ENCODE assay signal across 25 cellular contexts in the genomic region with DNA sequence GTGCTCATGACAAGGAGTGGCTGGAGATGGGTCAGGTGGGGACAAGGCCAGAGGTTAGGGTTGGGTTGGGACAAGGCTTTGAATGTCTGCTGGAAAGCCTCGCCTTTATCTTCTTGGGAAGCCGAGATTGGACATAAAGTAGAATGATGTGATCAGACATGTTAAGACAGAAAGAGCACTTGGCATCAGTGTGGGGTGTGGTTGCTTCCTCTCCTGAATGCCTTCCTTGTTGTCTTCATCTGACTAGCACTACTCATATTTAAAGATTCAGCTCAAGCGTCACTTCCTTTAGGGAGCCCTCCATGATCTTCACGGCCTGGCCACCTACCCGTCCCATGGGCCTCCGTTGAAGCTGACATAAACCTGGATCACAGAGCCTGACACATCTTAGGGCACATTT. TPM values are rescaled to one million over a fixed set of nuclear protein-coding genes. Genes with fewer than 3 reads are reported as not detected.
DNase-seq lines count a peak whose midpoint lies in the region; ATAC-seq, FAIRE-seq and TF ChIP-seq lines count a peak whose summit lies in the region.
"Had no signal": no experiment of that assay in that cellular context is flagged by ENCODE, and none has a peak within 500 bp of the region (broad histone marks: within the 10 kb centered on the region; RNA-seq: fewer than 3 reads in every experiment).

No MANE protein-coding gene starts in this region.

- no peaks in the 10 kb centered on the region for H3K9me3 ChIP-seq in keratinocyte (ENCODE audit: control insufficient read depth, low read depth, low read length)
- H3K9me3 ChIP-seq in suprapubic skin: no peaks in the 10 kb centered on the region
- H3K9me3 ChIP-seq: neutrophil, prostate gland, thoracic aorta had no signal

- DNase-seq in T-helper 2 cell treated with Interferon-gamma antibody and Interleukin-4, amounts not matched to agents 5 μg/mL and 100 μg/mL, for 36 hours (ENCODE audit: low spot score): no peak
- DNase-seq in T-helper 2 cell (no peak), keratinocyte (ENCODE audit: low read depth, low spot score) (no peak), suprapubic skin (ENCODE audit: low spot score in 2 of 2) (no peak), NCI-H774 (lab: John Stamatoyannopoulos, UW) (no peak), GM23338 (ENCODE audit: low spot score) (no peak)
- DNase-seq: 8988T; activated CD4-positive, alpha-beta T cell treated with anti-CD3 and anti-CD28 coated beads, Interleukin-2, amount 10 ng/mL, durations not matched to agents 7 days and 5 days; activated naive CD4-positive, alpha-beta T cell treated with Interleukin-2 at 50 U/mL for 16 hours; activated T-cell treated with anti-CD3 and anti-CD28 coated beads, Interleukin-2, amount 50 U/mL, for 72 hours; CD4-positive, CD25-positive, alpha-beta regulatory T cell; foreskin melanocyte; left cardiac atrium; NCI-H1694; NCI-H446 treated with DMSO at 0.1 percent for 48 hours; stimulated activated naive CD4-positive, alpha-beta T cell treated with Interleukin-2 at 50 U/mL for 16 hours had no signal

- H3K9me2 ChIP-seq in GM23338 (ENCODE audit: insufficient read depth): no peaks in the 10 kb centered on the region

- no peak for TF ChIP-seq EP300 in suprapubic skin (IDR thresholded peaks at IDR 0.05)

- WGBS in suprapubic skin: 42% methylated on average over 6 of the region's 6 CpGs

- H3K27ac ChIP-seq in keratinocyte (ENCODE audit: control insufficient read depth, insufficient read depth, low read length) (peak overlapping the region; percentile 71), suprapubic skin (peak overlapping the region; percentile 54), GM23338 (ENCODE audit: low read depth) (no peak overlapping the region)
- H3K27ac ChIP-seq: neutrophil, prostate gland, thoracic aorta had no signal

- H3K4me2 ChIP-seq in keratinocyte (ENCODE audit: control insufficient read depth, extremely low read depth, insufficient read depth, low read depth, low read length) (peak overlapping the region; percentile 40), GM23338 (no peak overlapping the region)

- H3F3A ChIP-seq in GM23338 (replicated peaks; ENCODE audit: low read depth): no peaks in the 10 kb centered on the region

- dilution Hi-C loops in keratinocyte (cut with MboI; ENCODE audit: extremely low pct_ligation_motif_present, low sequenced_read_pairs): no loop called here

- peaks cover 29% of the 10 kb centered on the region for H3K4me1 ChIP-seq in keratinocyte (ENCODE audit: control insufficient read depth, extremely low read depth, insufficient read depth, low read length)
- peaks cover 28% of the 10 kb centered on the region for H3K4me1 ChIP-seq in suprapubic skin
- no peaks in the 10 kb centered on the region for H3K4me1 ChIP-seq in GM23338 (ENCODE audit: insufficient read depth)
- H3K4me1 ChIP-seq: prostate gland had no signal

- H3K27me3 ChIP-seq in keratinocyte (ENCODE audit: control insufficient read depth, extremely low read depth, insufficient read depth, low read length): no peaks in the 10 kb centered on the region
- no peaks in the 10 kb centered on the region for H3K27me3 ChIP-seq in suprapubic skin
- no peaks in the 10 kb centered on the region for H3K27me3 ChIP-seq in GM23338 (ENCODE audit: insufficient read depth)
- H3K27me3 ChIP-seq: neutrophil had no signal

- peaks cover 38% of the 10 kb centered on the region for H3K4me1 Mint-ChIP-seq in T-helper 2 cell treated with Interferon-gamma antibody and Interleukin-4, amounts not matched to agents 5 μg/mL and 100 μg/mL, for 36 hours (ENCODE audit: low read depth)
- peaks cover 12% of the 10 kb centered on the region for H3K4me1 Mint-ChIP-seq in activated T-helper 17 cell treated with anti-CD3 and anti-CD28 coated beads, Interleukin-2, amount 50 U/mL, for 72 hours
- no peaks in the 10 kb centered on the region; the same call in 2 of the 3 replicates for H3K4me1 Mint-ChIP-seq in GM23338
- H3K4me1 Mint-ChIP-seq: memory B cell had no signal

- TF ChIP-seq CTCF in keratinocyte (optimal IDR thresholded peaks at IDR 0.05 in 1 of 3, IDR thresholded peaks at IDR 0.05 in 1 of 3, conservative IDR thresholded peaks at IDR 0.05 in 1 of 3; ENCODE audit: extremely low read depth in 1 of 3, insufficient read depth in 2 of 3, low read length in 3 of 3) (no peak), suprapubic skin (IDR thresholded peaks at IDR 0.05) (no peak), GM23338 (conservative IDR thresholded peaks at IDR 0.05; ENCODE audit: low read depth in 2 of 2) (no peak)

- peak overlapping the region; percentile 40 for H3K9ac ChIP-seq in keratinocyte (ENCODE audit: control insufficient read depth, extremely low read depth, insufficient read depth, low read length)

- no peaks in the 10 kb centered on the region for H3K9me1 ChIP-seq in keratinocyte (ENCODE audit: control insufficient read depth, extremely low read depth, insufficient read depth, low read length)

- no peak overlapping the region for H3K4me3 Mint-ChIP-seq in T-helper 2 cell treated with Interferon-gamma antibody and Interleukin-4, amounts not matched to agents 5 μg/mL and 100 μg/mL, for 36 hours
- no peak overlapping the region for H3K4me3 Mint-ChIP-seq in activated T-helper 17 cell treated with anti-CD3 and anti-CD28 coated beads, Interleukin-2, amount 50 U/mL, for 72 hours
- H3K4me3 Mint-ChIP-seq in GM23338: no peak overlapping the region
- H3K4me3 Mint-ChIP-seq: activated CD4-positive, alpha-beta T cell treated with anti-CD3 and anti-CD28 coated beads, Interleukin-2, amount 10 ng/mL, durations not matched to agents 7 days and 5 days; activated T-cell treated with anti-CD3 and anti-CD28 coated beads, Interleukin-2, amount 50 U/mL, for 72 hours; CD4-positive, CD25-positive, alpha-beta regulatory T cell; memory B cell had no signal

- H2AFZ ChIP-seq in keratinocyte (ENCODE audit: control insufficient read depth, low read length): peak overlapping the region; percentile 89
- H2AFZ ChIP-seq in GM23338: no peak overlapping the region

- FAIRE-seq in keratinocyte (lab: Jason Lieb, UNC): peak; percentile 95
- FAIRE-seq: GM19239 had no signal

- H3K79me2 ChIP-seq in keratinocyte (ENCODE audit: control insufficient read depth, insufficient read depth, low read length) (no peaks in the 10 kb centered on the region), GM23338 (replicated peaks; ENCODE audit: insufficient read depth) (no peaks in the 10 kb centered on the region)

- H4K20me1 ChIP-seq in keratinocyte (ENCODE audit: control insufficient read depth, extremely low read depth, insufficient read depth, low read length) (no peaks in the 10 kb centered on the region), GM23338 (replicated peaks; ENCODE audit: insufficient read depth) (no peaks in the 10 kb centered on the region)

- no peaks in the 10 kb centered on the region for H3K36me3 ChIP-seq in keratinocyte (ENCODE audit: control insufficient read depth in 2 of 2, extremely low read depth in 1 of 2, insufficient read depth in 2 of 2, low read length in 2 of 2)
- H3K36me3 ChIP-seq in suprapubic skin: no peaks in the 10 kb centered on the region
- no peaks in the 10 kb centered on the region for H3K36me3 ChIP-seq in GM23338 (ENCODE audit: insufficient read depth)
- H3K36me3 ChIP-seq: neutrophil, prostate gland, thoracic aorta had no signal

- H3K4me3 ChIP-seq in keratinocyte (ENCODE audit: control insufficient read depth in 2 of 3, extremely low read depth in 1 of 3, insufficient read depth in 2 of 3, low read depth in 1 of 3, low read length in 3 of 3) (no peak overlapping the region), suprapubic skin (no peak overlapping the region), GM23338 (no peak overlapping the region)
- H3K4me3 ChIP-seq: prostate gland, thoracic aorta had no signal

- H3K27ac Mint-ChIP-seq in T-helper 2 cell treated with Interferon-gamma antibody and Interleukin-4, amounts not matched to agents 5 μg/mL and 100 μg/mL, for 36 hours: peak overlapping the region; percentile 41
- peak overlapping the region; percentile 66 for H3K27ac Mint-ChIP-seq in activated T-helper 17 cell treated with anti-CD3 and anti-CD28 coated beads, Interleukin-2, amount 50 U/mL, for 72 hours
- no peak overlapping the region for H3K27ac Mint-ChIP-seq in GM23338
- H3K27ac Mint-ChIP-seq: activated CD4-positive, alpha-beta T cell treated with anti-CD3 and anti-CD28 coated beads, Interleukin-2, amount 10 ng/mL, durations not matched to agents 7 days and 5 days; activated T-cell treated with anti-CD3 and anti-CD28 coated beads, Interleukin-2, amount 50 U/mL, for 72 hours; CD4-positive, CD25-positive, alpha-beta regulatory T cell; memory B cell had no signal

- no peaks in the 10 kb centered on the region for H3K27me3 Mint-ChIP-seq in T-helper 2 cell treated with Interferon-gamma antibody and Interleukin-4, amounts not matched to agents 5 μg/mL and 100 μg/mL, for 36 hours (ENCODE audit: low read depth)
- H3K27me3 Mint-ChIP-seq in activated T-helper 17 cell treated with anti-CD3 and anti-CD28 coated beads, Interleukin-2, amount 50 U/mL, for 72 hours: peaks cover 5% of the 10 kb centered on the region
- peaks cover 11% of the 10 kb centered on the region for H3K27me3 Mint-ChIP-seq in GM23338 (ENCODE audit: insufficient read depth, low read depth, poor library complexity)
- H3K27me3 Mint-ChIP-seq: activated CD4-positive, alpha-beta T cell treated with anti-CD3 and anti-CD28 coated beads, Interleukin-2, amount 10 ng/mL, durations not matched to agents 7 days and 5 days had no signal

- no peak for ATAC-seq in activated T-helper 17 cell treated with anti-CD3 and anti-CD28 coated beads, Interleukin-2, amount 50 U/mL, for 72 hours (replicated peaks)
- ATAC-seq in GM23338 (no peak), HG03095 (IDR thresholded peaks at IDR 0.05; ENCODE audit: unreplicated experiment) (no peak)
- ATAC-seq: activated T-cell treated with anti-CD3 and anti-CD28 coated beads, Interleukin-2, amount 50 U/mL, for 72 hours; HCT116; left cardiac atrium; sciatic nerve had no signal

- peaks cover 24% of the 10 kb centered on the region for H3K9me3 Mint-ChIP-seq in T-helper 2 cell treated with Interferon-gamma antibody and Interleukin-4, amounts not matched to agents 5 μg/mL and 100 μg/mL, for 36 hours
- H3K9me3 Mint-ChIP-seq in activated T-helper 17 cell treated with anti-CD3 and anti-CD28 coated beads, Interleukin-2, amount 50 U/mL, for 72 hours: peaks cover 3% of the 10 kb centered on the region
- peaks cover 38% of the 10 kb centered on the region for H3K9me3 Mint-ChIP-seq in GM23338

- no peak for TF ChIP-seq POLR2A in suprapubic skin (IDR thresholded peaks at IDR 0.05)

- peaks cover 56% of the 10 kb centered on the region for H3K36me3 Mint-ChIP-seq in T-helper 2 cell treated with Interferon-gamma antibody and Interleukin-4, amounts not matched to agents 5 μg/mL and 100 μg/mL, for 36 hours (ENCODE audit: low read depth)
- no peaks in the 10 kb centered on the region for H3K36me3 Mint-ChIP-seq in activated T-helper 17 cell treated with anti-CD3 and anti-CD28 coated beads, Interleukin-2, amount 50 U/mL, for 72 hours (ENCODE audit: low read depth)
- peaks cover 19% of the 10 kb centered on the region; the same call in 2 of the 3 replicates for H3K36me3 Mint-ChIP-seq in GM23338 (ENCODE audit: low read depth)

RNA-seq across cellular contexts. Expression of a gene that starts 14.8 kb away (rescaled TPM):
- total RNA-seq in activated T-helper 17 cell treated with anti-CD3 and anti-CD28 coated beads, Interleukin-2, amount 50 U/mL, for 72 hours: 100 to 1,000 TPM in 1 of 2 donors, 10 to 100 TPM in 1; 42.0 to 102 TPM
- polyA plus RNA-seq in keratinocyte (114 to 160 TPM (median 123 TPM) in 3 replicates), GM23338 (2016; fragmentation: Nextera tagmentation; extraction: Ambion mirVana) (69.8 and 73.5 TPM in 2 replicates)
- polyA plus RNA-seq in keratinocyte (2011; ENCODE audit: low read depth): 16.9 TPM
- polyA plus RNA-seq in keratinocyte (2011; cell fraction: cytosol; rRNA removed): 159 and 285 TPM in 2 replicates
- 40.4 and 50.7 TPM in 2 replicates for polyA plus RNA-seq in keratinocyte (2011; cell fraction: nucleus; rRNA removed)
- 33.3 and 120 TPM in 2 replicates for polyA plus RNA-seq in keratinocyte (2012; ENCODE audit: low replicate concordance)
- polyA minus RNA-seq in keratinocyte: 6.0 to 46.7 TPM (median 32.0 TPM) in 3 replicates
- polyA minus RNA-seq in keratinocyte (2011; cell fraction: cytosol; rRNA and poly(A)+ RNA removed): 82.7 TPM
- 12.0 and 18.7 TPM in 2 replicates for polyA minus RNA-seq in keratinocyte (2011; cell fraction: nucleus; rRNA and poly(A)+ RNA removed)
- 10 to 100 TPM; 17.4 to 28.5 (median 25.3) TPM for total RNA-seq in suprapubic skin
- total RNA-seq in GM23338 (2014; rRNA removed; shearing (Covaris generic)): 35.1 and 43.9 TPM in 2 replicates
